ENCODE assay signal across 8 cellular contexts in the genomic region with DNA sequence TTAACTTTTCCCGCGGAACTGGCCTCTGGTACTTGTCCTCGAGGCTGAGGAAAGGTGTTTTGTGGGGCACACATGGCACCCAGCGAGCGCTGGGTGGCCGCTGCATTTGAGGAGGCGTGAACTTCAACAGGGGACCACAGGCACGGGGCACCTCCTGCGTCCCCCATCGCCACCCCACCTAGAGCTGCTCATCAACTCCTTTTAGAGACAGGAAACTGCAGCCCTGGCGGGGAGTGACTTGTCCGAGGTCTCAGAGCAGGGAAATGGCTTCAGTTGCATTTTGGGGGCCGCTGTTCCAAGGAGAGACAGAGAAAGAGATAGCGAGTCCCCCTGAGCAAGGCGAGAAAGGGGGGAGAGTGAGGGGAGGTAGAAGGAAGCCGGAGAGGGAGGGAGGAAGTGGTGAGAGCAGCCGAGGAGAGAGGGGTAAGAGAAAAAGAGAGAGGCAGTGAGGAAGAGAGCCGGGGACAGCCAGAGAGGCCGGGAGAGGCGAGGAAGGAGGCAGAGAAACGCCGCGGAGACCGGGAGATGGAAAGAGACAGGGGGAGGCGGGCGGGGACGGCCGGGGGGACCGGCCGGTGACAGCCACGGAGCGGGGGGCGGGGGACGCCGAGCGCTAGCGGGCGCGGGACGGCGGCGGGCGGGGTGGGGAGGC. TPM values are rescaled to one million over a fixed set of nuclear protein-coding genes. Genes with fewer than 3 reads are reported as not detected.
DNase-seq lines count a peak whose midpoint lies in the region; ATAC-seq and TF ChIP-seq lines count a peak whose summit lies in the region.
"Had no signal": no experiment of that assay in that cellular context is flagged by ENCODE, and none has a peak within 500 bp of the region (broad histone marks: within the 10 kb centered on the region; RNA-seq: fewer than 3 reads in every experiment).

No MANE protein-coding gene starts in this region.

- ATAC-seq in HG03039 (IDR thresholded peaks at IDR 0.05; ENCODE audit: unreplicated experiment), result no peak

- H3K27me3 Mint-ChIP-seq in IgD-negative memory B cell, result peaks cover 83% of the 10 kb centered on the region
- H3K27me3 Mint-ChIP-seq in progenitor cell of endocrine pancreas, result peaks cover 92% of the 10 kb centered on the region

- peaks cover 30 to 43% (median 36%) of the 10 kb centered on the region in 3 donors for H3K4me1 Mint-ChIP-seq in IgD-negative memory B cell
- H3K4me1 Mint-ChIP-seq in progenitor cell of endocrine pancreas (ENCODE audit: low read depth), result peaks cover 8% of the 10 kb centered on the region

- H3K27ac Mint-ChIP-seq in IgD-negative memory B cell (peak overlapping the region in 2 of 3 donors; percentile 73 to 79), progenitor cell of endocrine pancreas (no peak overlapping the region)

- DNase-seq in GM06990 (ENCODE audit: extremely low read depth, insufficient read length) (peak; percentile 60), coronary artery (ENCODE audit: low spot score) (no peak), progenitor cell of endocrine pancreas (ENCODE audit: low spot score, unreplicated experiment) (no peak), NCI-H2107 (lab: John Stamatoyannopoulos, UW) (no peak), putamen (ENCODE audit: low spot score) (no peak)

- TF ChIP-seq CTCF in GM06990 (IDR thresholded peaks at IDR 0.05; ENCODE audit: insufficient read depth, low read length, poor library complexity, severe bottlenecking) (no peak), coronary artery (IDR thresholded peaks at IDR 0.05) (no peak), progenitor cell of endocrine pancreas (IDR thresholded peaks at IDR 0.05; ENCODE audit: unreplicated experiment) (no peak)

- H3K4me3 ChIP-seq in GM06990 (replicated peaks; ENCODE audit: low read depth, low read length) (peak overlapping the region; percentile 42), coronary artery (peak overlapping the region; percentile 66)
- H3K4me3 ChIP-seq: SJSA1 had no signal

- H3K27ac ChIP-seq in coronary artery, result no peak overlapping the region
- H3K27ac ChIP-seq: SJSA1 had no signal

- H3K4me3 Mint-ChIP-seq in IgD-negative memory B cell (peak overlapping the region; percentile 70 to 93 (median 86)), progenitor cell of endocrine pancreas (ENCODE audit: low read depth) (peak overlapping the region; percentile 50)

- H3K36me3 ChIP-seq in GM06990 (ENCODE audit: control insufficient read depth, insufficient read depth, low read length), result no peaks in the 10 kb centered on the region
- H3K36me3 ChIP-seq: SJSA1 had no signal

- H3K9me3 Mint-ChIP-seq in IgD-negative memory B cell (no peaks in the 10 kb centered on the region), progenitor cell of endocrine pancreas (ENCODE audit: low read depth) (no peaks in the 10 kb centered on the region)

- no peaks in the 10 kb centered on the region for H3K27me3 ChIP-seq in GM06990 (replicated peaks; ENCODE audit: control insufficient read depth, insufficient read depth, low read length)

- H3K36me3 Mint-ChIP-seq in IgD-negative memory B cell (peaks cover 3% of the 10 kb centered on the region), progenitor cell of endocrine pancreas (ENCODE audit: insufficient read depth) (no peaks in the 10 kb centered on the region)

RNA-seq across cellular contexts. Expression of gene LHX2, which starts 12.5 kb away (rescaled TPM):
- polyA plus RNA-seq in IgD-negative memory B cell, result not detected
- total RNA-seq in progenitor cell of endocrine pancreas, result 0.24 TPM in 1 of 2 replicates, not detected in the other
